Comparison of ENCODE assay signal across 8 cellular contexts in genomic region chr22:41915035-41915782, GRCh38. TPM values are rescaled to one million over a fixed set of nuclear protein-coding genes. Genes with fewer than 3 reads are reported as not detected.
DNase-seq lines count a peak whose midpoint lies in the region; ATAC-seq and TF ChIP-seq lines count a peak whose summit lies in the region.

TSS of gene SHISA8 (minus strand) at chr22:41915074. CDS start at chr22:41914667, 407 bp downstream.

- no peak within 1 kb of the TSS for H3K27ac Mint-ChIP-seq in activated naive CD8-positive, alpha-beta T cell treated with anti-CD3 and anti-CD28 coated beads, Interleukin-2, amount 10 ng/mL, durations not matched to agents 7 days and 5 days

- H3K36me3 Mint-ChIP-seq in activated naive CD8-positive, alpha-beta T cell treated with anti-CD3 and anti-CD28 coated beads, Interleukin-2, amount 10 ng/mL, durations not matched to agents 7 days and 5 days = no peaks in the 10 kb centered on the region

- POLR2A ChIA-PET in activated naive CD8-positive, alpha-beta T cell treated with anti-CD3 and anti-CD28 coated beads, Interleukin-2, amount 10 ng/mL, durations not matched to agents 7 days and 5 days (lab: Charles Lee) = no interaction called here

- peak; percentile 83 for DNase-seq in GM13976 (ENCODE audit: low spot score)
- DNase-seq in RPMI8226 = peak; percentile 65
- DNase-seq in activated naive CD8-positive, alpha-beta T cell treated with anti-CD3 and anti-CD28 coated beads, Interleukin-2, amount 10 ng/mL, durations not matched to agents 7 days and 5 days = peak; percentile 73
- DNase-seq in iris pigment epithelial cell (ENCODE audit: low read depth) = peak; percentile 49
- peak; percentile 71 for DNase-seq in stimulated activated CD4-positive, alpha-beta T cell treated with anti-CD3 and anti-CD28 coated beads, Interleukin-4, amount 100 ng/mL, for 1 hour
- DNase-seq in SKM-1 (lab: John Stamatoyannopoulos, UW; ENCODE audit: unreplicated experiment) = no peak
- DNase-seq in brain microvascular endothelial cell = no peak

- H3K4me3 ChIP-seq in brain microvascular endothelial cell (ENCODE audit: low read depth, low read length) = no peak within 1 kb of the TSS

- H3K4me3 Mint-ChIP-seq in activated naive CD8-positive, alpha-beta T cell treated with anti-CD3 and anti-CD28 coated beads, Interleukin-2, amount 10 ng/mL, durations not matched to agents 7 days and 5 days = peak within 1 kb of the TSS; percentile 22

- no peaks in the 10 kb centered on the region for H3K36me3 ChIP-seq in brain microvascular endothelial cell (replicated peaks)

- H3K4me1 Mint-ChIP-seq in activated naive CD8-positive, alpha-beta T cell treated with anti-CD3 and anti-CD28 coated beads, Interleukin-2, amount 10 ng/mL, durations not matched to agents 7 days and 5 days = peaks cover 15% of the 10 kb centered on the region

- in situ Hi-C loops in GM13976 (cut with MboI; ENCODE audit: low sequenced_read_pairs, unreplicated experiment) (no loop called here), brain microvascular endothelial cell (cut with HindIII; ENCODE audit: low pct_ligation_motif_present, low sequenced_read_pairs) (no loop called here)

- peaks cover 61% of the 10 kb centered on the region for H3K27me3 ChIP-seq in brain microvascular endothelial cell (replicated peaks)

- H3K9me3 Mint-ChIP-seq in activated naive CD8-positive, alpha-beta T cell treated with anti-CD3 and anti-CD28 coated beads, Interleukin-2, amount 10 ng/mL, durations not matched to agents 7 days and 5 days = no peaks in the 10 kb centered on the region

- TF ChIP-seq CTCF in GM13976 (IDR thresholded peaks at IDR 0.05; ENCODE audit: borderline replicate concordance, control extremely low read depth, extremely low read depth, insufficient read depth, missing control alignments) (no peak), brain microvascular endothelial cell (IDR thresholded peaks at IDR 0.05; ENCODE audit: low read depth, low read length, missing control alignments) (no peak)

- no peak within 1 kb of the TSS for H3K27ac ChIP-seq in brain microvascular endothelial cell

- peaks cover 64% of the 10 kb centered on the region for H3K27me3 Mint-ChIP-seq in activated naive CD8-positive, alpha-beta T cell treated with anti-CD3 and anti-CD28 coated beads, Interleukin-2, amount 10 ng/mL, durations not matched to agents 7 days and 5 days

- ATAC-seq in activated naive CD8-positive, alpha-beta T cell treated with anti-CD3 and anti-CD28 coated beads, Interleukin-2, amount 10 ng/mL, durations not matched to agents 7 days and 5 days (ENCODE audit: low read depth) = peak; percentile 65
- ATAC-seq in HG03159 (IDR thresholded peaks at IDR 0.05; ENCODE audit: unreplicated experiment) = no peak

RNA-seq across cellular contexts. Expression of gene SHISA8, which starts in this region (rescaled TPM):
- not detected for total RNA-seq in activated naive CD8-positive, alpha-beta T cell treated with anti-CD3 and anti-CD28 coated beads, Interleukin-2, amount 10 ng/mL, durations not matched to agents 7 days and 5 days

Comparison
In these comparisons a context has a peak if more than half of its experiments do, and no peak if none do; other contexts are left out.
1. Peak in DNase-seq and ATAC-seq in activated naive CD8-positive, alpha-beta T cell treated with anti-CD3 and anti-CD28 coated beads, Interleukin-2, amount 10 ng/mL, durations not matched to agents 7 days and 5 days; RNA of the gene not detected or under 1 TPM.
2. DNase-seq: peak in GM13976 (single experiment), RPMI8226 (single experiment), iris pigment epithelial cell (single experiment) and stimulated activated CD4-positive, alpha-beta T cell treated with anti-CD3 and anti-CD28 coated beads, Interleukin-4, amount 100 ng/mL, for 1 hour (single experiment); none in SKM-1 (single experiment) and brain microvascular endothelial cell (single experiment).